Comparison of ENCODE assay signal across 1 cellular context in genomic region chr2:38622210-38622609, GRCh38.
TF ChIP-seq lines count a peak whose summit lies in the region.

No MANE protein-coding gene starts in this region.

TF ChIP-seq in HepG2, 621 proteins besides CTCF, POLR2A, EP300 and RAD21:
- TF ChIP-seq, protein P1, sequence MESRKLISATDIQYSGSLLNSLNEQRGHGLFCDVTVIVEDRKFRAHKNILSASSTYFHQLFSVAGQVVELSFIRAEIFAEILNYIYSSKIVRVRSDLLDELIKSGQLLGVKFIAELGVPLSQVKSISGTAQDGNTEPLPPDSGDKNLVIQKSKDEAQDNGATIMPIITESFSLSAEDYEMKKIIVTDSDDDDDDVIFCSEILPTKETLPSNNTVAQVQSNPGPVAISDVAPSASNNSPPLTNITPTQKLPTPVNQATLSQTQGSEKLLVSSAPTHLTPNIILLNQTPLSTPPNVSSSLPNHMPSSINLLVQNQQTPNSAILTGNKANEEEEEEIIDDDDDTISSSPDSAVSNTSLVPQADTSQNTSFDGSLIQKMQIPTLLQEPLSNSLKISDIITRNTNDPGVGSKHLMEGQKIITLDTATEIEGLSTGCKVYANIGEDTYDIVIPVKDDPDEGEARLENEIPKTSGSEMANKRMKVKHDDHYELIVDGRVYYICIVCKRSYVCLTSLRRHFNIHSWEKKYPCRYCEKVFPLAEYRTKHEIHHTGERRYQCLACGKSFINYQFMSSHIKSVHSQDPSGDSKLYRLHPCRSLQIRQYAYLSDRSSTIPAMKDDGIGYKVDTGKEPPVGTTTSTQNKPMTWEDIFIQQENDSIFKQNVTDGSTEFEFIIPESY (CRISPR knock-in tag; IDR thresholded peaks at IDR 0.05): no peak
- TF ChIP-seq AHR (CRISPR knock-in tag; IDR thresholded peaks at IDR 0.05): no peak
